In genomic region chr13:73520135-73520534, GRCh38 we compare ENCODE assay signal across 7 cellular contexts.
DNase-seq lines count a peak whose midpoint lies in the region; ATAC-seq and TF ChIP-seq lines count a peak whose summit lies in the region.
"Not testable (repeated sequence)": the region's sequence is repeated elsewhere in the genome, so short reads cannot be mapped to it uniquely, and the experiment has no call there.

No MANE protein-coding gene starts in this region.

- 0 out of 2 replicates have a peak overlapping the region, but pooled peaks have one; percentile 29 for H3K4me2 ChIP-seq in GM23338

- H3K9me3 Mint-ChIP-seq in GM23338; activated CD4-positive, alpha-beta memory T cell treated with anti-CD3 and anti-CD28 coated beads for 36 hours; activated T-cell treated with anti-CD3 and anti-CD28 coated beads, Interleukin-2, amount 50 U/mL, for 72 hours; activated naive CD4-positive, alpha-beta T cell treated with anti-CD3 and anti-CD28 coated beads, Interleukin-2, amount 50 U/mL, for 24 hours; central memory CD8-positive, alpha-beta T cell; naive thymus-derived CD8-positive, alpha-beta T cell: not testable (repeated sequence)

- CTCF ChIA-PET in activated CD4-positive, alpha-beta memory T cell treated with anti-CD3 and anti-CD28 coated beads for 36 hours (lab: Charles Lee): not testable (repeated sequence)

- H3F3A ChIP-seq in GM23338 (replicated peaks; ENCODE audit: low read depth): not testable (repeated sequence)

- H3K4me1 Mint-ChIP-seq in GM23338: peaks cover 34% of the 10 kb centered on the region
- H3K4me1 Mint-ChIP-seq in T-helper 17 cell: peaks cover 13% of the 10 kb centered on the region
- H3K4me1 Mint-ChIP-seq in activated CD4-positive, alpha-beta memory T cell treated with anti-CD3 and anti-CD28 coated beads for 36 hours (ENCODE audit: low read depth): peaks cover 16% of the 10 kb centered on the region
- H3K4me1 Mint-ChIP-seq in activated T-cell treated with anti-CD3 and anti-CD28 coated beads, Interleukin-2, amount 50 U/mL, for 72 hours (ENCODE audit: low read depth): peaks cover 21% of the 10 kb centered on the region
- peaks cover 26% of the 10 kb centered on the region for H3K4me1 Mint-ChIP-seq in activated naive CD4-positive, alpha-beta T cell treated with anti-CD3 and anti-CD28 coated beads, Interleukin-2, amount 50 U/mL, for 24 hours
- H3K4me1 Mint-ChIP-seq in central memory CD8-positive, alpha-beta T cell: not testable (repeated sequence)
- peaks cover 10 to 22% (median 19%) of the 10 kb centered on the region in 4 donors for H3K4me1 Mint-ChIP-seq in naive thymus-derived CD8-positive, alpha-beta T cell

- not testable (repeated sequence) for ATAC-seq in GM23338; T-helper 17 cell; activated T-cell treated with anti-CD3 and anti-CD28 coated beads, Interleukin-2, amount 50 U/mL, for 72 hours (replicated peaks in 1 of 2); central memory CD8-positive, alpha-beta T cell (replicated peaks; ENCODE audit: extremely low read depth, poor library complexity, severe bottlenecking); naive thymus-derived CD8-positive, alpha-beta T cell

- not testable (repeated sequence) for DNase-seq in GM23338 (ENCODE audit: low spot score); T-helper 17 cell; activated CD4-positive, alpha-beta memory T cell treated with anti-CD3 and anti-CD28 coated beads for 36 hours; activated T-cell treated with anti-CD3 and anti-CD28 coated beads, Interleukin-2, amount 50 U/mL, for 72 hours; central memory CD8-positive, alpha-beta T cell (ENCODE audit: low spot score in 2 of 2); naive thymus-derived CD8-positive, alpha-beta T cell

- H3K9me2 ChIP-seq in GM23338 (ENCODE audit: insufficient read depth): not testable (repeated sequence)

- not testable (repeated sequence) for H3K4me3 ChIP-seq in GM23338

- H3K27me3 Mint-ChIP-seq in GM23338 (ENCODE audit: insufficient read depth, low read depth, poor library complexity); T-helper 17 cell; activated CD4-positive, alpha-beta memory T cell treated with anti-CD3 and anti-CD28 coated beads for 36 hours; activated T-cell treated with anti-CD3 and anti-CD28 coated beads, Interleukin-2, amount 50 U/mL, for 72 hours (ENCODE audit: low read depth); activated naive CD4-positive, alpha-beta T cell treated with anti-CD3 and anti-CD28 coated beads, Interleukin-2, amount 50 U/mL, for 24 hours; central memory CD8-positive, alpha-beta T cell; naive thymus-derived CD8-positive, alpha-beta T cell: not testable (repeated sequence)

- H3K27ac Mint-ChIP-seq in GM23338; central memory CD8-positive, alpha-beta T cell (ENCODE audit: low read depth): not testable (repeated sequence)
- H3K27ac Mint-ChIP-seq in T-helper 17 cell: peak overlapping the region; percentile 89
- H3K27ac Mint-ChIP-seq in activated CD4-positive, alpha-beta memory T cell treated with anti-CD3 and anti-CD28 coated beads for 36 hours: peak overlapping the region; percentile 61
- H3K27ac Mint-ChIP-seq in activated T-cell treated with anti-CD3 and anti-CD28 coated beads, Interleukin-2, amount 50 U/mL, for 72 hours: peak overlapping the region; percentile 96
- peak overlapping the region; percentile 96 for H3K27ac Mint-ChIP-seq in activated naive CD4-positive, alpha-beta T cell treated with anti-CD3 and anti-CD28 coated beads, Interleukin-2, amount 50 U/mL, for 24 hours
- peak overlapping the region; percentile 89 to 97 (median 96) for H3K27ac Mint-ChIP-seq in naive thymus-derived CD8-positive, alpha-beta T cell

- not testable (repeated sequence) for TF ChIP-seq CTCF in GM23338 (conservative IDR thresholded peaks at IDR 0.05; ENCODE audit: low read depth in 2 of 2)

- not testable (repeated sequence) for H2AFZ ChIP-seq in GM23338

- not testable (repeated sequence) for H3K27me3 ChIP-seq in GM23338 (ENCODE audit: insufficient read depth)

- H3K36me3 Mint-ChIP-seq in GM23338 (ENCODE audit: low read depth); T-helper 17 cell (ENCODE audit: low read depth); activated CD4-positive, alpha-beta memory T cell treated with anti-CD3 and anti-CD28 coated beads for 36 hours; activated T-cell treated with anti-CD3 and anti-CD28 coated beads, Interleukin-2, amount 50 U/mL, for 72 hours (ENCODE audit: insufficient read depth in 2 of 2); activated naive CD4-positive, alpha-beta T cell treated with anti-CD3 and anti-CD28 coated beads, Interleukin-2, amount 50 U/mL, for 24 hours; central memory CD8-positive, alpha-beta T cell (ENCODE audit: insufficient read depth); naive thymus-derived CD8-positive, alpha-beta T cell: not testable (repeated sequence)

- H3K79me2 ChIP-seq in GM23338 (replicated peaks; ENCODE audit: insufficient read depth): not testable (repeated sequence)

- POLR2A ChIA-PET in activated CD4-positive, alpha-beta memory T cell treated with anti-CD3 and anti-CD28 coated beads for 36 hours (lab: Charles Lee): not testable (repeated sequence)
- POLR2A ChIA-PET in naive thymus-derived CD8-positive, alpha-beta T cell (lab: Charles Lee): interaction anchor here (1.6 kb wide), 1 partner anchor 106 kb away, joined by 7 read pairs; no protein-coding TSS in a partner anchor

- H3K4me1 ChIP-seq in GM23338 (ENCODE audit: insufficient read depth): peaks cover 22% of the 10 kb centered on the region

- intact Hi-C loops in activated CD4-positive, alpha-beta memory T cell treated with anti-CD3 and anti-CD28 coated beads for 36 hours (cut with micrococcal nuclease): not testable (repeated sequence)

- H4K20me1 ChIP-seq in GM23338 (replicated peaks; ENCODE audit: insufficient read depth): not testable (repeated sequence)

- not testable (repeated sequence) for H3K27ac ChIP-seq in GM23338 (ENCODE audit: low read depth)

- H3K9me3 ChIP-seq in T-helper 17 cell (ENCODE audit: control insufficient read depth, low read length, poor library complexity, severe bottlenecking): not testable (repeated sequence)

- not testable (repeated sequence) for H3K36me3 ChIP-seq in GM23338 (ENCODE audit: insufficient read depth)

- H3K4me3 Mint-ChIP-seq in GM23338: not testable (repeated sequence)
- peak overlapping the region; percentile 91 for H3K4me3 Mint-ChIP-seq in T-helper 17 cell
- H3K4me3 Mint-ChIP-seq in activated CD4-positive, alpha-beta memory T cell treated with anti-CD3 and anti-CD28 coated beads for 36 hours: peak overlapping the region; percentile 60
- H3K4me3 Mint-ChIP-seq in activated T-cell treated with anti-CD3 and anti-CD28 coated beads, Interleukin-2, amount 50 U/mL, for 72 hours: peak overlapping the region; percentile 56 to 87
- peak overlapping the region; percentile 91 for H3K4me3 Mint-ChIP-seq in activated naive CD4-positive, alpha-beta T cell treated with anti-CD3 and anti-CD28 coated beads, Interleukin-2, amount 50 U/mL, for 24 hours
- peak overlapping the region; percentile 68 for H3K4me3 Mint-ChIP-seq in central memory CD8-positive, alpha-beta T cell
- peak overlapping the region; percentile 75 to 92 (median 86) for H3K4me3 Mint-ChIP-seq in naive thymus-derived CD8-positive, alpha-beta T cell
